In genomic region chrX:65035451-65035779, GRCh38 we compare ENCODE assay signal across 9 cellular contexts. TPM values are rescaled to one million over a fixed set of nuclear protein-coding genes. Genes with fewer than 3 reads are reported as not detected.
DNase-seq lines count a peak whose midpoint lies in the region; ATAC-seq and TF ChIP-seq lines count a peak whose summit lies in the region.
"Had no signal": no experiment of that assay in that cellular context is flagged by ENCODE, and none has a peak within 500 bp of the region (broad histone marks: within the 10 kb centered on the region; RNA-seq: fewer than 3 reads in every experiment).

No MANE protein-coding gene starts in this region.

- no peaks in the 10 kb centered on the region for H3K4me1 ChIP-seq in MM.1S (ENCODE audit: low read length)
- no peaks in the 10 kb centered on the region for H3K4me1 ChIP-seq in right lobe of liver
- H3K4me1 ChIP-seq in transverse colon = peaks cover 0 to 11% (median 0%) of the 10 kb centered on the region in 4 donors

- H3K27me3 ChIP-seq in H7 (ENCODE audit: control insufficient read depth, insufficient read depth, low read length) (no peaks in the 10 kb centered on the region), MM.1S (replicated peaks; ENCODE audit: insufficient read depth, low read length) (no peaks in the 10 kb centered on the region), right lobe of liver (no peaks in the 10 kb centered on the region), transverse colon (no peaks in the 10 kb centered on the region)

- TF ChIP-seq POLR2A in right lobe of liver (IDR thresholded peaks at IDR 0.05) (no peak), transverse colon (IDR thresholded peaks at IDR 0.05) (no peak)

- peak overlapping the region; percentile 63 for H3K4me3 ChIP-seq in H7 (ENCODE audit: insufficient read depth, low read depth, low read length)
- peak overlapping the region; percentile 76 for H3K4me3 ChIP-seq in MM.1S (ENCODE audit: low read length)
- peak overlapping the region; percentile 36 for H3K4me3 ChIP-seq in choroid plexus epithelial cell (ENCODE audit: low read depth, low read length)
- peak overlapping the region; percentile 45 to 62 (median 58) for H3K4me3 ChIP-seq in right lobe of liver
- H3K4me3 ChIP-seq in transverse colon = peak overlapping the region; percentile 50 to 79 (median 64)

- H3K9me2 ChIP-seq in MM.1S (replicated peaks; ENCODE audit: insufficient read depth, low read length) = no peaks in the 10 kb centered on the region

- H3K36me3 ChIP-seq in H7 (replicated peaks; ENCODE audit: control insufficient read depth, insufficient read depth, low read length) (no peaks in the 10 kb centered on the region), MM.1S (replicated peaks; ENCODE audit: insufficient read depth, low read length) (no peaks in the 10 kb centered on the region), right lobe of liver (no peaks in the 10 kb centered on the region), transverse colon (no peaks in the 10 kb centered on the region)

- H2AFZ ChIP-seq in MM.1S (ENCODE audit: low read length) = peak overlapping the region; percentile 62

- peak overlapping the region; percentile 62 for H3K9ac ChIP-seq in MM.1S (ENCODE audit: low read length)

- H3K79me2 ChIP-seq in MM.1S (ENCODE audit: low read length) = peaks cover 7% of the 10 kb centered on the region; the same call in 1 of the 2 replicates

- H3F3A ChIP-seq in MM.1S (ENCODE audit: insufficient read depth, low read length) = no peaks in the 10 kb centered on the region; the same call in 1 of the 2 replicates

- peak; percentile 35 to 61 (median 46) for ATAC-seq in right lobe of liver

- peak overlapping the region; percentile 56; the same call in 1 of the 2 replicates for H3K4me2 ChIP-seq in MM.1S (ENCODE audit: low read depth, low read length)

- TF ChIP-seq EP300 in transverse colon (IDR thresholded peaks at IDR 0.05; ENCODE audit: low read depth) = no peak

- 21% methylated on average over 10 of the region's 15 CpGs for whole genome bisulfite sequencing in right lobe of liver (ENCODE audit: insufficient coverage, low coverage, low lambda C conversion rate, missing lambda C conversion rate)
- WGBS in transverse colon (ENCODE audit: low coverage in 1 of 2), 2 donors = 38% methylated on average over 15 of the region's 15 CpGs; no CpG with 5 or more reads in 1 of the 2 donors

- H3K9me3 ChIP-seq in MM.1S (replicated peaks; ENCODE audit: insufficient read depth, low read length) (no peaks in the 10 kb centered on the region), right lobe of liver (no peaks in the 10 kb centered on the region), transverse colon (no peaks in the 10 kb centered on the region)

- no peaks in the 10 kb centered on the region for H4K20me1 ChIP-seq in MM.1S (ENCODE audit: insufficient read depth, low read length)

- TF ChIP-seq CTCF in MM.1S (IDR thresholded peaks at IDR 0.05; ENCODE audit: low read length) (no peak), choroid plexus epithelial cell (conservative IDR thresholded peaks at IDR 0.05; ENCODE audit: low read depth, low read length) (no peak), right lobe of liver (IDR thresholded peaks at IDR 0.05) (no peak), transverse colon (IDR thresholded peaks at IDR 0.05) (no peak)

- in situ Hi-C loops in transverse colon (cut with MboI; ENCODE audit: low pct_ligation_motif_present in 1 of 4, low pct_unique_long_range_greater_than_20kb in 1 of 4, low sequenced_read_pairs in 3 of 4) = no loop called here

- DNase-seq in SKM-1 treated with dmso at 0.1 percent for 144 hours (lab: John Stamatoyannopoulos, UW; ENCODE audit: unreplicated experiment) = peak; percentile 34
- no peak for DNase-seq in SKM-1 (lab: John Stamatoyannopoulos, UW; ENCODE audit: unreplicated experiment)
- DNase-seq in H7 = peak; percentile 30
- no peak for DNase-seq in MM.1S
- DNase-seq in choroid plexus epithelial cell (ENCODE audit: low read depth) = no peak
- peak in 1 of 3 donors; percentile 24 for DNase-seq in right lobe of liver
- peak; percentile 28 for DNase-seq in transverse colon
- no peak for DNase-seq in HuH-7 (ENCODE audit: low spot score)

- intact Hi-C loops in right lobe of liver (cut with DNase I) (no loop called here), transverse colon (cut with DNase I; ENCODE audit: low total_unique reads) (no loop called here)

- H3K27ac ChIP-seq in MM.1S (ENCODE audit: low read length) (peak overlapping the region; percentile 60; the same call in 1 of the 2 replicates), right lobe of liver (peak overlapping the region; percentile 24 to 60 (median 34)), transverse colon (peak overlapping the region; percentile 85 to 93 (median 92))

RNA-seq across cellular contexts. Expression of gene ZC3H12B, which starts 0.8 kb away (rescaled TPM):
- 0.59 and 0.92 TPM in 2 replicates for total RNA-seq in H7 (2014; rRNA removed; shearing (Covaris generic))
- total RNA-seq in right lobe of liver = 1 to 10 TPM in 2 of 6 experiments, under 1 TPM in 4; 0.31 to 1.9 (median 0.78) TPM
- total RNA-seq in transverse colon = 1 to 10 TPM in 3 of 4 donors, under 1 TPM in 1; 0.37 to 3.8 (median 2.0) TPM
- total RNA-seq: Daoy had no signal

RNA-seq across cellular contexts. Expression of gene ZC4H2, which starts 59.2 kb away (rescaled TPM):
- 23.6 and 31.1 TPM in 2 replicates for total RNA-seq in H7 (2014; rRNA removed; shearing (Covaris generic))
- total RNA-seq in right lobe of liver (1 to 10 TPM; 4.1 to 9.2 (median 5.6) TPM), transverse colon (10 to 100 TPM in 3 of 4 donors, 1 to 10 TPM in 1; 8.6 to 21.7 (median 12.6) TPM)

Comparison
In these comparisons a context has a peak if more than half of its experiments do, and no peak if none do; other contexts are left out.
1. DNase-seq: peak in SKM-1 treated with dmso at 0.1 percent for 144 hours (single experiment), H7 (single experiment) and transverse colon (single experiment); none in SKM-1 (single experiment), MM.1S (single experiment), choroid plexus epithelial cell (single experiment) and HuH-7 (single experiment).
2. H3K27ac ChIP-seq: peak in every context shown above with its lines; median percentile 92 in transverse colon; 60 in MM.1S; 34 in right lobe of liver.
3. Peak in every context shown above with its lines, with median percentiles within 50 percentile points of each other: H3K4me3 ChIP-seq.